21 cellular contexts compared by ENCODE assay signal in the genomic region with DNA sequence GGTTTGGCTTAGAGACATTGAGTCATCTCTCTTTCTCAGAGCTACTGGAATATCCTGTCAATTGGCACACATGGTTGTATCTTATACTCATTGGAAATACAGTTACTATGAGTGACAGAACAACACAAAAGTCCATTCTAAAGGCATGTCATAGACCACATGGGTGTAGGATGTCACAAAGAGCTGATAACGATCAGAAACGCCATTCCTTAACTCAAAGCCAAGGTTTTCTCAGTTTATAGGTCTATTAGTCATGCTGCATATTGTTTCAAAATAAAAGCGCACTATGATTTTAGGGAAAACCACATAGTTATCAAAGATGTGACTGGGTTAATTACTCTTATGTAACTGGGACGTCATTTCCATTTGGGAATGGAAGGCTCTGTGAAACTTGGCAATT.
DNase-seq lines count a peak whose midpoint lies in the region; ATAC-seq and TF ChIP-seq lines count a peak whose summit lies in the region.
"Had no signal": no experiment of that assay in that cellular context is flagged by ENCODE, and none has a peak within 500 bp of the region (broad histone marks: within the 10 kb centered on the region; RNA-seq: fewer than 3 reads in every experiment).

No MANE protein-coding gene starts in this region.

- no peak for TF ChIP-seq CTCF in fibroblast of the aortic adventitia (IDR thresholded peaks at IDR 0.05; ENCODE audit: insufficient read depth, low read length)

- no peak overlapping the region for H3K4me3 ChIP-seq in fibroblast of the aortic adventitia (ENCODE audit: low read depth, low read length)
- H3K4me3 ChIP-seq: hepatocyte, lung, vagina had no signal

- DNase-seq in AG20443 (ENCODE audit: low spot score) = peak; percentile 35
- DNase-seq in HS-5 (ENCODE audit: low read depth) = peak; percentile 31
- DNase-seq in amniotic stem cell (lab: John Stamatoyannopoulos, UW) = peak; percentile 4
- DNase-seq in fibroblast of the aortic adventitia (ENCODE audit: low read depth) = peak; percentile 30
- no peak for DNase-seq in SHP77 (lab: John Stamatoyannopoulos, UW)
- no peak for DNase-seq in DMS153 (lab: John Stamatoyannopoulos, UW)
- DNase-seq: islet precursor cell; NCI-H1694 treated with DMSO at 0.1 percent for 48 hours; NCI-H82; nucleus accumbens; retina; stimulated activated CD4-positive, alpha-beta T cell treated with anti-CD3 and anti-CD28 coated beads, Interleukin-12 subunit alpha, Interleukin-12 subunit beta, amount 100 ng/mL, for 4 hours; T-helper 9 cell had no signal

- no peak for ATAC-seq in HG03354 (IDR thresholded peaks at IDR 0.05; ENCODE audit: poor library complexity, severe bottlenecking, unreplicated experiment)
- no peak for ATAC-seq in HG02798 (IDR thresholded peaks at IDR 0.05; ENCODE audit: poor library complexity, unreplicated experiment)
- ATAC-seq: HepG2, Panc1, SK-N-SH treated with all-trans-retinoic acid at 6 μM for 48 hours had no signal

Comparison
In these comparisons a context has a peak if more than half of its experiments do, and no peak if none do; other contexts are left out.
1. DNase-seq: peak in AG20443 (single experiment), HS-5 (single experiment), amniotic stem cell (single experiment) and fibroblast of the aortic adventitia (single experiment); none in SHP77 (0 of 2) and DMS153 (single experiment).